ENCODE assay signal across 11 cellular contexts in genomic region chr2:120546077-120546864, GRCh38.
DNase-seq lines count a peak whose midpoint lies in the region; ATAC-seq and TF ChIP-seq lines count a peak whose summit lies in the region.
"Had no signal": no experiment of that assay in that cellular context is flagged by ENCODE, and none has a peak within 500 bp of the region (broad histone marks: within the 10 kb centered on the region; RNA-seq: fewer than 3 reads in every experiment).

No MANE protein-coding gene starts in this region.

- intact Hi-C loops in left lung (cut with DNase I) = no loop called here

- WGBS in upper lobe of left lung, 2 donors = 70 to 73% methylated on average over 24 to 27 of the region's 27 CpGs

- H3K4me1 ChIP-seq in left lung (no peaks in the 10 kb centered on the region), upper lobe of left lung (peaks cover 0 to 2% (median 1%) of the 10 kb centered on the region in 4 donors)

- DNase-seq in NCI-H82 (lab: John Stamatoyannopoulos, UW) (peak; percentile 66), NCI-H82 treated with DMSO at 0.1 percent for 48 hours (lab: John Stamatoyannopoulos, UW; ENCODE audit: unreplicated experiment) (no peak), brain microvascular endothelial cell (peak; percentile 95), left lung (no peak), upper lobe of left lung (peak; percentile 29 to 86), ureter (ENCODE audit: low spot score) (no peak)
- DNase-seq: 8988T, NCI-H2107, thyroid gland had no signal

- peak; percentile 23 for TF ChIP-seq CTCF in brain microvascular endothelial cell (IDR thresholded peaks at IDR 0.05; ENCODE audit: low read depth, low read length, missing control alignments)
- TF ChIP-seq CTCF in left lung (IDR thresholded peaks at IDR 0.05) = no peak
- TF ChIP-seq CTCF in upper lobe of left lung (IDR thresholded peaks at IDR 0.05) = no peak

- no peak for TF ChIP-seq EP300 in upper lobe of left lung (IDR thresholded peaks at IDR 0.05)

- no peak for TF ChIP-seq POLR2A in upper lobe of left lung (IDR thresholded peaks at IDR 0.05)

- H3K9me3 ChIP-seq in left lung (no peaks in the 10 kb centered on the region), upper lobe of left lung (no peaks in the 10 kb centered on the region)
- H3K9me3 ChIP-seq: thyroid gland had no signal

- H3K27ac ChIP-seq in brain microvascular endothelial cell = peak overlapping the region; percentile 39
- no peak overlapping the region for H3K27ac ChIP-seq in left lung
- H3K27ac ChIP-seq in upper lobe of left lung = peak overlapping the region in 1 of 4 donors; percentile 46
- H3K27ac ChIP-seq: thyroid gland had no signal

- ATAC-seq in left lung = peak; percentile 52
- ATAC-seq in upper lobe of left lung (ENCODE audit: low FRiP score in 2 of 2) = peak; percentile 16 to 76
- no peak for ATAC-seq in HG02852 (IDR thresholded peaks at IDR 0.05; ENCODE audit: unreplicated experiment)
- ATAC-seq in GM21737 (IDR thresholded peaks at IDR 0.05; ENCODE audit: unreplicated experiment) = no peak

- in situ Hi-C loops in brain microvascular endothelial cell (cut with HindIII; ENCODE audit: low pct_ligation_motif_present, low sequenced_read_pairs) = no loop called here

- H3K27me3 ChIP-seq in brain microvascular endothelial cell (replicated peaks) (no peaks in the 10 kb centered on the region), left lung (no peaks in the 10 kb centered on the region), upper lobe of left lung (no peaks in the 10 kb centered on the region)
- H3K27me3 ChIP-seq: thyroid gland had no signal

- no peaks in the 10 kb centered on the region for H3K36me3 ChIP-seq in brain microvascular endothelial cell (replicated peaks)
- no peaks in the 10 kb centered on the region for H3K36me3 ChIP-seq in left lung
- H3K36me3 ChIP-seq in upper lobe of left lung = no peaks in the 10 kb centered on the region
- H3K36me3 ChIP-seq: thyroid gland had no signal

- H3K4me3 ChIP-seq in brain microvascular endothelial cell (ENCODE audit: low read depth, low read length) (peak overlapping the region; percentile 17), left lung (no peak overlapping the region), upper lobe of left lung (no peak overlapping the region)
- H3K4me3 ChIP-seq: thyroid gland had no signal

Comparison
In these comparisons a context has a peak if more than half of its experiments do, and no peak if none do; other contexts are left out.
1. DNase-seq: peak in NCI-H82 (single experiment), brain microvascular endothelial cell (single experiment) and upper lobe of left lung (2 of 2); none in NCI-H82 treated with DMSO at 0.1 percent for 48 hours (single experiment), left lung (0 of 2) and ureter (single experiment).
2. ATAC-seq: peak in left lung (single experiment) and upper lobe of left lung (2 of 2); none in HG02852 (single experiment) and GM21737 (single experiment).